Comparison of ENCODE assay signal across 11 cellular contexts in the genomic region with DNA sequence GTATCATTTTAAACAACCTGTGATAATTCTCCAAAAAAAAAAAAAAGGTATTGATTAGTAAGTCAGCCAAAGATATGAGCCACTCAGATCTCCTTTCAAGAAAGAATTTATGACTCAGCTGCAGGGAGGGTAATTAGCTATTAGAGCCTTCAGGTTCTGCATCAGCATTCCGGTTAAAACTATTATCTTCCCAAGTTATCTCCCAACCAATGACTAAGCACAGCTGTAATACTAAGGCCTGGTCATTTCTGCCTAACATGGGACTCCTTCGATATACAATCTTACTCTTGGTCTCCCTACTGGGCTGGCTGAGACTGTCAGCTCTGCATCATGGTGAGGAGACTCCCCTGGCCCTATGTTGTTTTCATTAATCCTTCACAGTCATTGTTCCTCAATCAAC.
DNase-seq lines count a peak whose midpoint lies in the region; FAIRE-seq and TF ChIP-seq lines count a peak whose summit lies in the region.
"Had no signal": no experiment of that assay in that cellular context is flagged by ENCODE, and none has a peak within 500 bp of the region (broad histone marks: within the 10 kb centered on the region; RNA-seq: fewer than 3 reads in every experiment).

No MANE protein-coding gene starts in this region.

- H4K20me1 ChIP-seq in astrocyte (ENCODE audit: insufficient read depth, low read length) = peaks cover 9% of the 10 kb centered on the region

- peak overlapping the region; percentile 80 for H3K27ac Mint-ChIP-seq in astrocyte (ENCODE audit: unreplicated experiment)

- DNase-seq in AG04449 (ENCODE audit: low read depth, low spot score) (peak; percentile 70), HS-27A (ENCODE audit: low read depth) (peak; percentile 56), astrocyte (ENCODE audit: low read depth) (peak; percentile 91), hepatic stellate cell (ENCODE audit: low spot score) (peak; percentile 63), DMS 273 (lab: John Stamatoyannopoulos, UW; ENCODE audit: unreplicated experiment) (no peak), COR-L47 (lab: John Stamatoyannopoulos, UW) (no peak), GM12891 (ENCODE audit: insufficient read length, low spot score) (no peak)
- no peak for DNase-seq in effector memory CD4-positive, alpha-beta T cell
- DNase-seq: AML-193, upper lobe of left lung had no signal

- peak overlapping the region; percentile 17 for H3K27ac ChIP-seq in astrocyte (ENCODE audit: low read depth, low read length)
- H3K27ac ChIP-seq in effector memory CD4-positive, alpha-beta T cell (ENCODE audit: insufficient read depth, low read length, poor library complexity, severe bottlenecking) = no peak overlapping the region
- H3K27ac ChIP-seq: upper lobe of left lung, VCaP had no signal

- H3K36me3 ChIP-seq in astrocyte (ENCODE audit: insufficient read depth, low read length) = no peaks in the 10 kb centered on the region
- H3K36me3 ChIP-seq in effector memory CD4-positive, alpha-beta T cell (ENCODE audit: control insufficient read depth, insufficient read depth, low read length) = no peaks in the 10 kb centered on the region
- H3K36me3 ChIP-seq: upper lobe of left lung had no signal

- no peak overlapping the region for H3K4me2 ChIP-seq in astrocyte (ENCODE audit: low read length)

- no peaks in the 10 kb centered on the region for H3K4me1 ChIP-seq in astrocyte (ENCODE audit: insufficient read depth, low read length)
- H3K4me1 ChIP-seq in effector memory CD4-positive, alpha-beta T cell (ENCODE audit: control insufficient read depth, insufficient read depth, low read length, poor library complexity, severe bottlenecking) = no peaks in the 10 kb centered on the region

- H3K4me1 Mint-ChIP-seq in astrocyte (ENCODE audit: low read depth, unreplicated experiment) = peaks cover 16% of the 10 kb centered on the region

- TF ChIP-seq CTCF in AG04449 (IDR thresholded peaks at IDR 0.05; ENCODE audit: insufficient read depth, low read length, missing control alignments) = no peak
- TF ChIP-seq CTCF in astrocyte (IDR thresholded peaks at IDR 0.05; ENCODE audit: insufficient read depth, low read depth, low read length) = no peak

- no peak overlapping the region for H3K4me3 Mint-ChIP-seq in astrocyte (ENCODE audit: unreplicated experiment)

- peaks cover 29% of the 10 kb centered on the region for H3K36me3 Mint-ChIP-seq in astrocyte (ENCODE audit: low read depth, unreplicated experiment)

- peaks cover 13% of the 10 kb centered on the region for H3K9me3 Mint-ChIP-seq in astrocyte (ENCODE audit: unreplicated experiment)

- TF ChIP-seq POLR2A in GM12891 (IDR thresholded peaks at IDR 0.05; ENCODE audit: low read depth, low read length) = no peak

- no peak overlapping the region for H3K4me3 ChIP-seq in AG04449 (ENCODE audit: low read depth, low read length)
- no peak overlapping the region for H3K4me3 ChIP-seq in astrocyte (ENCODE audit: insufficient read depth, low read depth, low read length)
- H3K4me3 ChIP-seq in effector memory CD4-positive, alpha-beta T cell (ENCODE audit: insufficient read depth, low read depth, low read length, poor library complexity, severe bottlenecking) = no peak overlapping the region
- H3K4me3 ChIP-seq: upper lobe of left lung had no signal

- no peak overlapping the region for H3K9ac ChIP-seq in astrocyte (ENCODE audit: low read length)

- no peak overlapping the region for H2AFZ ChIP-seq in astrocyte (ENCODE audit: low read depth, low read length)

- H3K27me3 Mint-ChIP-seq in astrocyte (ENCODE audit: low read depth, unreplicated experiment) = no peaks in the 10 kb centered on the region

- CTCF ChIA-PET in AG04449 (lab: Yijun Ruan, JAX) = interaction anchor here (1.0 to 4.3 kb wide), 5 partner anchors 9 to 29 kb away, joined by 3 to 35 read pairs (median 3); no protein-coding TSS in a partner anchor

- POLR2A ChIA-PET in AG04449 (lab: Yijun Ruan, JAX) = interaction anchor here (0.6 to 1.8 kb wide), 4 partner anchors 34 to 446 kb away, joined by 3 to 13 read pairs (median 6); partner anchors contain the start of gene ADM

- no peaks in the 10 kb centered on the region for H3K27me3 ChIP-seq in astrocyte (ENCODE audit: insufficient read depth, low read length)
- H3K27me3 ChIP-seq in effector memory CD4-positive, alpha-beta T cell (replicated peaks; ENCODE audit: control insufficient read depth, insufficient read depth, low read length, poor library complexity, severe bottlenecking) = no peaks in the 10 kb centered on the region
- H3K27me3 ChIP-seq: upper lobe of left lung had no signal

- FAIRE-seq in astrocyte (lab: Jason Lieb, UNC) = peak; percentile 89
- no peak for FAIRE-seq in GM12891 (lab: Jason Lieb, UNC)

- peaks cover 27% of the 10 kb centered on the region for H3K79me2 ChIP-seq in astrocyte (ENCODE audit: insufficient read depth, low read length)

- no peaks in the 10 kb centered on the region for H3K9me3 ChIP-seq in astrocyte (ENCODE audit: insufficient read depth, low read depth, low read length)
- no peaks in the 10 kb centered on the region for H3K9me3 ChIP-seq in effector memory CD4-positive, alpha-beta T cell (ENCODE audit: control insufficient read depth, low read length)
- H3K9me3 ChIP-seq: upper lobe of left lung had no signal

TF ChIP-seq in GM12891, 5 proteins besides CTCF, POLR2A, EP300 and RAD21:
- TF ChIP-seq POLR2AphosphoS5 (IDR thresholded peaks at IDR 0.05; ENCODE audit: low read depth, low read length) (no peak), POU2F2 (IDR thresholded peaks at IDR 0.05; ENCODE audit: low read depth, low read length) (no peak), SPI1 (IDR thresholded peaks at IDR 0.05; ENCODE audit: low read depth, low read length) (no peak), TAF1 (IDR thresholded peaks at IDR 0.05; ENCODE audit: low read depth, low read length) (no peak), PAX5 (IDR thresholded peaks at IDR 0.05; ENCODE audit: insufficient read depth, low read length, severe bottlenecking) (no peak)

Comparison
In these comparisons a context has a peak if more than half of its experiments do, and no peak if none do; other contexts are left out.
1. DNase-seq: peak in AG04449 (single experiment), HS-27A (single experiment), astrocyte (single experiment) and hepatic stellate cell (single experiment); none in DMS 273 (single experiment), COR-L47 (single experiment), effector memory CD4-positive, alpha-beta T cell (0 of 3) and GM12891 (single experiment).